In the genomic region with DNA sequence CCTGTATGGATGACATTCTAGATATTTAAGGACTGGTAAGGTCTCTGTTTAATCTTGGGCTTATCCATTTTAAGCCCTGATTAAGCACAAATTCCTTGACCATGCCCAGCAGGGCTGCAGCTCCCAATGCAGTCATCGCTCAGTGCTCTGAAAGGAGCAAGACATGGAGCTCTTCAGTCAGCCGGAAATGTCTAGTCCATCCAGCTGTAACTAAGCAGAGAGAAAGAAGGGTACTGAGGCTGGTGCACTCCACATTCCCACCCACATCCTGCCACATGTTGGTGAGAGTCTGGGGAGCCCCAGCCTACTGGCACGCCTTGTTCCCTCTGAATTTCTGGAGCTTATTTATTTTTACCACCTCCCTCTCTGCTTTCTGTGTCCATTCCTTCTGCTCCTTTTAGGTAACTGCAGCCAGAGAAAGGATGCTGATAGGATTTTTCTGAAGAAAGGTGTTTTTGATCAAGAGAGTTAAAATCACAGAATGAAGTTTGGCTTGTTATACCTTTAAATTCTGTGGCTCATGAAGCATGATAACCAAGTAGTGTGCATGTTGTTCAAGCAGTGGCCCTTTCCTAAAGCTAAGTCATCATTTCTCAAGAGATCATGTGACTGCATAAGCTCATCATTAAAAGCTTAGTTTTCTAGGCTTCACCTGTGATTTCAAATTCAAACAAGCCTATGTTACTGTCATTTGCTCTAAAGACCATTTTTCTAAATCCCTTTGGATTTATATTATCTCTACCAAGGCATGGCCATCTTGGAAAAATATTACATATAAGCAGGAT, we compare ENCODE assay signal across 1 cellular context.
TF ChIP-seq lines count a peak whose summit lies in the region.

No MANE protein-coding gene starts in this region.

TF ChIP-seq in WTC11, 78 proteins besides CTCF, POLR2A, EP300 and RAD21 (continued from another document):
- TF ChIP-seq, protein P1, sequence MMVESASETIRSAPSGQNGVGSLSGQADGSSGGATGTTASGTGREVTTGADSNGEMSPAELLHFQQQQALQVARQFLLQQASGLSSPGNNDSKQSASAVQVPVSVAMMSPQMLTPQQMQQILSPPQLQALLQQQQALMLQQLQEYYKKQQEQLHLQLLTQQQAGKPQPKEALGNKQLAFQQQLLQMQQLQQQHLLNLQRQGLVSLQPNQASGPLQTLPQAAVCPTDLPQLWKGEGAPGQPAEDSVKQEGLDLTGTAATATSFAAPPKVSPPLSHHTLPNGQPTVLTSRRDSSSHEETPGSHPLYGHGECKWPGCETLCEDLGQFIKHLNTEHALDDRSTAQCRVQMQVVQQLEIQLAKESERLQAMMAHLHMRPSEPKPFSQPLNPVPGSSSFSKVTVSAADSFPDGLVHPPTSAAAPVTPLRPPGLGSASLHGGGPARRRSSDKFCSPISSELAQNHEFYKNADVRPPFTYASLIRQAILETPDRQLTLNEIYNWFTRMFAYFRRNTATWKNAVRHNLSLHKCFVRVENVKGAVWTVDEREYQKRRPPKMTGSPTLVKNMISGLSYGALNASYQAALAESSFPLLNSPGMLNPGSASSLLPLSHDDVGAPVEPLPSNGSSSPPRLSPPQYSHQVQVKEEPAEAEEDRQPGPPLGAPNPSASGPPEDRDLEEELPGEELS (CRISPR knock-in tag; IDR thresholded peaks at IDR 0.05): no peak
- TF ChIP-seq CREB1 (CRISPR knock-in tag; IDR thresholded peaks at IDR 0.05) (no peak), ATF3 (CRISPR knock-in tag; conservative IDR thresholded peaks at IDR 0.05) (no peak), ZNF281 (CRISPR knock-in tag; IDR thresholded peaks at IDR 0.05) (no peak), KAT7 (CRISPR knock-in tag; IDR thresholded peaks at IDR 0.05; ENCODE audit: borderline replicate concordance) (no peak)
- TF ChIP-seq, protein P2, sequence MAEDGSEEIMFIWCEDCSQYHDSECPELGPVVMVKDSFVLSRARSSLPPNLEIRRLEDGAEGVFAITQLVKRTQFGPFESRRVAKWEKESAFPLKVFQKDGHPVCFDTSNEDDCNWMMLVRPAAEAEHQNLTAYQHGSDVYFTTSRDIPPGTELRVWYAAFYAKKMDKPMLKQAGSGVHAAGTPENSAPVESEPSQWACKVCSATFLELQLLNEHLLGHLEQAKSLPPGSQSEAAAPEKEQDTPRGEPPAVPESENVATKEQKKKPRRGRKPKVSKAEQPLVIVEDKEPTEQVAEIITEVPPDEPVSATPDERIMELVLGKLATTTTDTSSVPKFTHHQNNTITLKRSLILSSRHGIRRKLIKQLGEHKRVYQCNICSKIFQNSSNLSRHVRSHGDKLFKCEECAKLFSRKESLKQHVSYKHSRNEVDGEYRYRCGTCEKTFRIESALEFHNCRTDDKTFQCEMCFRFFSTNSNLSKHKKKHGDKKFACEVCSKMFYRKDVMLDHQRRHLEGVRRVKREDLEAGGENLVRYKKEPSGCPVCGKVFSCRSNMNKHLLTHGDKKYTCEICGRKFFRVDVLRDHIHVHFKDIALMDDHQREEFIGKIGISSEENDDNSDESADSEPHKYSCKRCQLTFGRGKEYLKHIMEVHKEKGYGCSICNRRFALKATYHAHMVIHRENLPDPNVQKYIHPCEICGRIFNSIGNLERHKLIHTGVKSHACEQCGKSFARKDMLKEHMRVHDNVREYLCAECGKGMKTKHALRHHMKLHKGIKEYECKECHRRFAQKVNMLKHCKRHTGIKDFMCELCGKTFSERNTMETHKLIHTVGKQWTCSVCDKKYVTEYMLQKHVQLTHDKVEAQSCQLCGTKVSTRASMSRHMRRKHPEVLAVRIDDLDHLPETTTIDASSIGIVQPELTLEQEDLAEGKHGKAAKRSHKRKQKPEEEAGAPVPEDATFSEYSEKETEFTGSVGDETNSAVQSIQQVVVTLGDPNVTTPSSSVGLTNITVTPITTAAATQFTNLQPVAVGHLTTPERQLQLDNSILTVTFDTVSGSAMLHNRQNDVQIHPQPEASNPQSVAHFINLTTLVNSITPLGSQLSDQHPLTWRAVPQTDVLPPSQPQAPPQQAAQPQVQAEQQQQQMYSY (CRISPR knock-in tag; IDR thresholded peaks at IDR 0.05): no peak
